Comparison of ENCODE assay signal across 24 cellular contexts in the genomic region with DNA sequence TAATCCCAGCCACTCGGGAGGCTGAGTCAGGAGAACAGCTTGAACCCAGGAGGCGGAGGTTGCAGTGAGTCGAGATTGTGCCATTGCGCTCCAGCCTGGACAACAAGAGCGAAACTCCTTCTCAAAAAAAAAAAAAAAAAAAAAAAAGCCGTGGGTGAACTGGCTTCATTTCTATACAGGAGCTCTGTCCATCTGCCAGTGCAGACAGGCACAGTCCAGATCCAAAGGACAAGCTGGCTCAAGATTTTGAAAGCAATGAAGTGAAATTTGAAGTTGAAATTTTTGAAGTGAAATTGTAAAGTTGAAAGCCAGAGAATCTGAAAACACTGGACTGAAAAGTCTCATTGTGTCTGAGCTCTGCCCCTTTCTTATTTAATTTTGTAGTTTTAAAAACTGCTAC.
"Had no signal": no experiment of that assay in that cellular context is flagged by ENCODE, and none has a peak within 500 bp of the region (broad histone marks: within the 10 kb centered on the region; RNA-seq: fewer than 3 reads in every experiment).

No MANE protein-coding gene starts in this region.

- H3K4me3 ChIP-seq: colonic mucosa, esophagus squamous epithelium, gastrocnemius medialis, heart right ventricle, left lung, lung had no signal

- H3K27ac ChIP-seq: colonic mucosa, epithelial cell of prostate, esophagus squamous epithelium, gastrocnemius medialis, left lung had no signal

- H3K9me3 ChIP-seq: colonic mucosa, gastrocnemius medialis had no signal

- H3K4me1 ChIP-seq: colonic mucosa, gastrocnemius medialis had no signal

- H3K36me3 ChIP-seq: colonic mucosa, esophagus squamous epithelium, gastrocnemius medialis, heart right ventricle, left lung had no signal

- ATAC-seq: effector memory CD8-positive, alpha-beta T cell; esophagus mucosa; gastrocnemius medialis; heart right ventricle; left cardiac atrium; left lung; left ventricle myocardium superior; naive thymus-derived CD4-positive, alpha-beta T cell had no signal

- H3K27me3 ChIP-seq: colonic mucosa, esophagus squamous epithelium, gastrocnemius medialis, heart right ventricle, left lung had no signal

- DNase-seq: colonic mucosa; cortex of kidney; effector CD8-positive, alpha-beta T cell; effector memory CD8-positive, alpha-beta T cell; endodermal cell; erythroblast; esophagus squamous epithelium; foreskin fibroblast; foreskin melanocyte; gastrocnemius medialis; glutamatergic neuron; head of caudate nucleus; heart right ventricle; hippocampal formation; left cardiac atrium; left lung; left ventricle myocardium superior; mammary epithelial cell; mesendoderm; midbrain; naive thymus-derived CD4-positive, alpha-beta T cell had no signal
